In the genomic region with DNA sequence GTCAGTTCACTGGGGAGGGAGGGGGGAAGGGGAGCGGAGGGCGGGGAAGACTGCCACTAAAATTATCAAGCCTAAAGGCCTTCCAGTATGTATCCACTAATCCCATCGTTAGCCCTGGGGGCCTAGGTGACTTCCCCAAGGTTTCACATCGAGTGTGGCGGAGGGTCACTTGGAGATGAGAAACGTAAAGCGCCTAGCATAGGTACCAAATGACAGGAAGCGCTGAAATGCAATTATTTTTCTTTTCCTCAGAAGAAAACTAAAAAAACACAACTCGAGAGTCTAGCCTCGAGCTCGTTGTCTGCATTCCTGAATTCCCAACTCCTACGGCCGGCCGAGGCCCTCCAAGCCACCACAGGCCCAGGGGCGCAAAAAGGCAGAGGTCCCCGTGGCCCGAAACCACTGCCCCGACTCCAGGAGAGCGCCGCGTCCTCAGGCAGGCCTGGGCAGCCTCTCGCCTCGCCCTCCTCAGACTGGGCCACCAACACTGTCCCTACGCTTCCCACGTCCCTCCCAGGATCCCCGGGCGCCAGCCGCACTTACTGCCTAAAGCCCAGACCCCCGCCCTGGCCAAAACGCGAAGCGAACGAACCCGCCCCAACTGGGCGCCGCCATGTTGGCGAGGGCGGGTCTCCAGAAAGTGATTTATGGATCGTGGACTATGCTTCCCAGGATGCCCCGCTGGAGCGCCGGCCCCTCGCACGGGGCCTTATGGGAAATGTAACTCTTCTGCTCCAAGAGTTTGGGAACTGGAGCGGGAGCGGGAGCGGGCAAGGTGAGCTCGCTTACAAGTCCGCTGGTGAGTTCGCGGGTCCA, we compare ENCODE assay signal across 8 cellular contexts. TPM values are rescaled to one million over a fixed set of nuclear protein-coding genes. Genes with fewer than 3 reads are reported as not detected.
DNase-seq lines count a peak whose midpoint lies in the region; ATAC-seq and TF ChIP-seq lines count a peak whose summit lies in the region.

A gene with protein sequence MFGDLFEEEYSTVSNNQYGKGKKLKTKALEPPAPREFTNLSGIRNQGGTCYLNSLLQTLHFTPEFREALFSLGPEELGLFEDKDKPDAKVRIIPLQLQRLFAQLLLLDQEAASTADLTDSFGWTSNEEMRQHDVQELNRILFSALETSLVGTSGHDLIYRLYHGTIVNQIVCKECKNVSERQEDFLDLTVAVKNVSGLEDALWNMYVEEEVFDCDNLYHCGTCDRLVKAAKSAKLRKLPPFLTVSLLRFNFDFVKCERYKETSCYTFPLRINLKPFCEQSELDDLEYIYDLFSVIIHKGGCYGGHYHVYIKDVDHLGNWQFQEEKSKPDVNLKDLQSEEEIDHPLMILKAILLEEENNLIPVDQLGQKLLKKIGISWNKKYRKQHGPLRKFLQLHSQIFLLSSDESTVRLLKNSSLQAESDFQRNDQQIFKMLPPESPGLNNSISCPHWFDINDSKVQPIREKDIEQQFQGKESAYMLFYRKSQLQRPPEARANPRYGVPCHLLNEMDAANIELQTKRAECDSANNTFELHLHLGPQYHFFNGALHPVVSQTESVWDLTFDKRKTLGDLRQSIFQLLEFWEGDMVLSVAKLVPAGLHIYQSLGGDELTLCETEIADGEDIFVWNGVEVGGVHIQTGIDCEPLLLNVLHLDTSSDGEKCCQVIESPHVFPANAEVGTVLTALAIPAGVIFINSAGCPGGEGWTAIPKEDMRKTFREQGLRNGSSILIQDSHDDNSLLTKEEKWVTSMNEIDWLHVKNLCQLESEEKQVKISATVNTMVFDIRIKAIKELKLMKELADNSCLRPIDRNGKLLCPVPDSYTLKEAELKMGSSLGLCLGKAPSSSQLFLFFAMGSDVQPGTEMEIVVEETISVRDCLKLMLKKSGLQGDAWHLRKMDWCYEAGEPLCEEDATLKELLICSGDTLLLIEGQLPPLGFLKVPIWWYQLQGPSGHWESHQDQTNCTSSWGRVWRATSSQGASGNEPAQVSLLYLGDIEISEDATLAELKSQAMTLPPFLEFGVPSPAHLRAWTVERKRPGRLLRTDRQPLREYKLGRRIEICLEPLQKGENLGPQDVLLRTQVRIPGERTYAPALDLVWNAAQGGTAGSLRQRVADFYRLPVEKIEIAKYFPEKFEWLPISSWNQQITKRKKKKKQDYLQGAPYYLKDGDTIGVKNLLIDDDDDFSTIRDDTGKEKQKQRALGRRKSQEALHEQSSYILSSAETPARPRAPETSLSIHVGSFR (minus strand): TSS at position 642 of the 816 bp plus-strand sequence. CDS start 1,228 bp downstream, outside the sequence.

- H3K27ac ChIP-seq in C4-2B = peak within 1 kb of the TSS; percentile 97
- H3K27ac ChIP-seq in HUES48 (ENCODE audit: low read depth, low read length) = peak within 1 kb of the TSS; percentile 98
- peak within 1 kb of the TSS; percentile 84 for H3K27ac ChIP-seq in OCI-LY1 (ENCODE audit: low read depth, low read length, poor library complexity, severe bottlenecking)

- peak; percentile 80 for DNase-seq in activated T-cell treated with anti-CD3 and anti-CD28 coated beads, Interleukin-2, amount 50 U/mL, for 24 hours
- peak; percentile 64 to 71 for DNase-seq in erythroblast (lab: John Stamatoyannopoulos, UW)
- DNase-seq in mucosa of descending colon = peak; percentile 90 to 91 (median 91)
- peak; percentile 16 to 21 for DNase-seq in stimulated activated CD8-positive, alpha-beta memory T cell treated with anti-CD3 and anti-CD28 coated beads, Interleukin-4, amount 100 ng/mL, for 1 hour (ENCODE audit: low read depth in 2 of 2, low spot score in 1 of 2)

- peak within 1 kb of the TSS; percentile 97 for H3K27ac Mint-ChIP-seq in activated T-cell treated with anti-CD3 and anti-CD28 coated beads, Interleukin-2, amount 50 U/mL, for 24 hours

- no peaks in the 10 kb centered on the region for H3K9me3 Mint-ChIP-seq in activated T-cell treated with anti-CD3 and anti-CD28 coated beads, Interleukin-2, amount 50 U/mL, for 24 hours

- peak within 1 kb of the TSS; percentile 98 for H3K4me3 Mint-ChIP-seq in activated T-cell treated with anti-CD3 and anti-CD28 coated beads, Interleukin-2, amount 50 U/mL, for 24 hours

- H3K4me3 ChIP-seq in HUES48 (ENCODE audit: low read depth, low read length) (peak within 1 kb of the TSS; percentile 91), OCI-LY1 (ENCODE audit: low read depth, low read length, poor library complexity, severe bottlenecking) (peak within 1 kb of the TSS; percentile 75), mucosa of descending colon (peak within 1 kb of the TSS; percentile 64)

- H3K9me2 ChIP-seq in OCI-LY1 (ENCODE audit: low read depth, low read length) = no peaks in the 10 kb centered on the region

- H3K27me3 ChIP-seq in HUES48 (ENCODE audit: control insufficient read depth, insufficient read depth, low read length) (no peaks in the 10 kb centered on the region), OCI-LY1 (ENCODE audit: insufficient read depth, low read length) (no peaks in the 10 kb centered on the region)

- no peaks in the 10 kb centered on the region for H3K79me2 ChIP-seq in OCI-LY1 (ENCODE audit: insufficient read depth, low read length)

- H3K9me3 ChIP-seq in HUES48 (ENCODE audit: control insufficient read depth, insufficient read depth, low read length) (no peaks in the 10 kb centered on the region), OCI-LY1 (ENCODE audit: low read length) (no peaks in the 10 kb centered on the region), mucosa of descending colon (no peaks in the 10 kb centered on the region)

- peaks cover 15% of the 10 kb centered on the region for H3K4me1 Mint-ChIP-seq in activated T-cell treated with anti-CD3 and anti-CD28 coated beads, Interleukin-2, amount 50 U/mL, for 24 hours (ENCODE audit: low read depth)

- no peaks in the 10 kb centered on the region for H4K20me1 ChIP-seq in OCI-LY1 (ENCODE audit: insufficient read depth, low read length)

- H2AFZ ChIP-seq in OCI-LY1 (ENCODE audit: low read length) = peak within 1 kb of the TSS; percentile 70

- peak within 1 kb of the TSS; percentile 89 for H3K9ac ChIP-seq in HUES48 (ENCODE audit: low read depth, low read length)
- peak within 1 kb of the TSS; percentile 95 for H3K9ac ChIP-seq in OCI-LY1 (ENCODE audit: low read length)

- intact Hi-C loops in mucosa of descending colon (cut with DNase I, micrococcal nuclease) = no loop called here

- H3K36me3 Mint-ChIP-seq in activated T-cell treated with anti-CD3 and anti-CD28 coated beads, Interleukin-2, amount 50 U/mL, for 24 hours (ENCODE audit: low read depth) = peaks cover 9% of the 10 kb centered on the region

- no peak for TF ChIP-seq CTCF in C4-2B (conservative IDR thresholded peaks at IDR 0.05)
- no peak for TF ChIP-seq CTCF in OCI-LY1 (IDR thresholded peaks at IDR 0.05; ENCODE audit: low read length)
- TF ChIP-seq CTCF in mucosa of descending colon (IDR thresholded peaks at IDR 0.05) = no peak

- H3K36me3 ChIP-seq in HUES48 (ENCODE audit: control insufficient read depth, insufficient read depth, low read length) (no peaks in the 10 kb centered on the region), OCI-LY1 (ENCODE audit: insufficient read depth, low read length) (no peaks in the 10 kb centered on the region), mucosa of descending colon (ENCODE audit: low read depth) (no peaks in the 10 kb centered on the region)

- peak; percentile 50 for TF ChIP-seq POLR2A in erythroblast (IDR thresholded peaks at IDR 0.05; ENCODE audit: low read length)

- H3K4me2 ChIP-seq in OCI-LY1 (ENCODE audit: low read length) = peak within 1 kb of the TSS; percentile 95

- H3K4me1 ChIP-seq in HUES48 (ENCODE audit: control insufficient read depth, insufficient read depth, low read length) = peaks cover 9% of the 10 kb centered on the region
- H3K4me1 ChIP-seq in OCI-LY1 (ENCODE audit: insufficient read depth, low read length, severe bottlenecking) = peaks cover 21% of the 10 kb centered on the region
- H3K4me1 ChIP-seq in mucosa of descending colon (ENCODE audit: low read depth) = no peaks in the 10 kb centered on the region

- no peaks in the 10 kb centered on the region for H3F3A ChIP-seq in OCI-LY1 (ENCODE audit: insufficient read depth, low read length)

- H3K27me3 Mint-ChIP-seq in activated T-cell treated with anti-CD3 and anti-CD28 coated beads, Interleukin-2, amount 50 U/mL, for 24 hours = no peaks in the 10 kb centered on the region

- peak; percentile 81 for ATAC-seq in GM19463 (IDR thresholded peaks at IDR 0.05; ENCODE audit: unreplicated experiment)
- peak; percentile 99 for ATAC-seq in mucosa of descending colon

RNA-seq across cellular contexts. Expression of the gene that starts here (rescaled TPM):
- 10 to 100 TPM; 30.6 to 32.7 (median 31.2) TPM for total RNA-seq in mucosa of descending colon

Comparison
In these comparisons a context has a peak if more than half of its experiments do, and no peak if none do; other contexts are left out.
1. Peak in every context shown above with its lines: DNase-seq, ATAC-seq, H3K4me3 ChIP-seq and H3K27ac ChIP-seq.
2. DNase-seq: peak in every context shown above with its lines; median percentile 91 in mucosa of descending colon; 80 in activated T-cell treated with anti-CD3 and anti-CD28 coated beads, Interleukin-2, amount 50 U/mL, for 24 hours; 68 in erythroblast; 18 in stimulated activated CD8-positive, alpha-beta memory T cell treated with anti-CD3 and anti-CD28 coated beads, Interleukin-4, amount 100 ng/mL, for 1 hour.